23 cellular contexts compared by ENCODE assay signal in the genomic region with DNA sequence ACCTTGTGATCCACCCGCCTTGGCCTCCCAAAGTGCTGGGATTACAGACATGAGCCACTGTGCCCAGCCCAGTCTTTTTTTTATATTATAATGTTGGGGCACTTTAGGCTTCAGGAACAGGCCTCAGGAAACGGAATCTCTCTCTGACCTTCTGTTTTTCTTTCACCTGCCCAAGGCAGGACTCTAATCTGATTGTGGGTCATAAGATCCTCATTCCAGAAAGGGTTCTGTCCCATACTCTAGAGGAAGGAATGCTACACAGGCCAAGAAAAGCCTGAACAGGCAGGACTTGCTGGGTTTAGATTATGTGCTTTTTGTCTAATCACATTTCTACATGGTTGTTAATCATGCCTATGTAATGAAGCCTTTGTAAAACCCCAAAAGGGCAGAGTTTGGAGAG. TPM values are rescaled to one million over a fixed set of nuclear protein-coding genes. Genes with fewer than 3 reads are reported as not detected.
DNase-seq lines count a peak whose midpoint lies in the region; ATAC-seq and TF ChIP-seq lines count a peak whose summit lies in the region.
"Had no signal": no experiment of that assay in that cellular context is flagged by ENCODE, and none has a peak within 500 bp of the region (broad histone marks: within the 10 kb centered on the region; RNA-seq: fewer than 3 reads in every experiment).

No MANE protein-coding gene starts in this region.

- H3K27me3 ChIP-seq in Karpas-422 (ENCODE audit: low read length) (no peaks in the 10 kb centered on the region), trophoblast cell (ENCODE audit: insufficient read depth, low read length) (no peaks in the 10 kb centered on the region)
- H3K27me3 ChIP-seq: BE2C, BLaER1 had no signal

- no peak overlapping the region for H3K18ac ChIP-seq in trophoblast cell (ENCODE audit: low read length)

- no peaks in the 10 kb centered on the region for H3K27me3 Mint-ChIP-seq in mesothelial cell of epicardium (ENCODE audit: low read depth)
- H3K27me3 Mint-ChIP-seq: CD4-positive, alpha-beta memory T cell had no signal

- no peak overlapping the region for H4K91ac ChIP-seq in trophoblast cell (ENCODE audit: low read depth, low read length)

- H3K27ac ChIP-seq in Karpas-422 (ENCODE audit: low read length) (no peak overlapping the region), trophoblast cell (ENCODE audit: low read depth, low read length) (no peak overlapping the region)
- H3K27ac ChIP-seq: BLaER1 had no signal

- H2BK120ac ChIP-seq in trophoblast cell (ENCODE audit: insufficient read depth, low read length, poor library complexity), result no peak overlapping the region

- H3K36me3 ChIP-seq in Karpas-422 (ENCODE audit: insufficient read depth, low read length), result no peaks in the 10 kb centered on the region
- no peaks in the 10 kb centered on the region for H3K36me3 ChIP-seq in trophoblast cell (ENCODE audit: control insufficient read depth in 1 of 2, insufficient read depth in 2 of 2, low read length in 2 of 2)
- H3K36me3 ChIP-seq: BE2C, BLaER1 had no signal

- no peaks in the 10 kb centered on the region for H3K9me3 Mint-ChIP-seq in mesothelial cell of epicardium
- H3K9me3 Mint-ChIP-seq: CD4-positive, alpha-beta memory T cell; CD4-positive, CD25-positive, alpha-beta regulatory T cell; CD8-positive, alpha-beta memory T cell had no signal

- H3K23ac ChIP-seq in trophoblast cell (ENCODE audit: low read length), result no peak overlapping the region

- no peaks in the 10 kb centered on the region for H4K20me1 ChIP-seq in Karpas-422 (ENCODE audit: insufficient read depth, low read depth, low read length)
- H4K20me1 ChIP-seq: BLaER1 had no signal

- H3K4me1 Mint-ChIP-seq in mesothelial cell of epicardium, result no peaks in the 10 kb centered on the region
- H3K4me1 Mint-ChIP-seq: CD14-positive monocyte; CD4-positive, alpha-beta memory T cell; CD4-positive, CD25-positive, alpha-beta regulatory T cell; CD8-positive, alpha-beta memory T cell had no signal

- H2BK5ac ChIP-seq in trophoblast cell (ENCODE audit: low read depth, low read length, poor library complexity), result no peak overlapping the region

- H3K9me2 ChIP-seq in Karpas-422 (replicated peaks; ENCODE audit: insufficient read depth, low read length), result no peaks in the 10 kb centered on the region

- no peaks in the 10 kb centered on the region for H3K36me3 Mint-ChIP-seq in mesothelial cell of epicardium
- H3K36me3 Mint-ChIP-seq: CD14-positive monocyte; CD4-positive, alpha-beta memory T cell; CD4-positive, CD25-positive, alpha-beta regulatory T cell; CD8-positive, alpha-beta memory T cell had no signal

- H4K12ac ChIP-seq in trophoblast cell (ENCODE audit: low read depth, low read length), result no peak overlapping the region

- H3K4me3 ChIP-seq in Karpas-422 (ENCODE audit: low read length), result no peak overlapping the region
- H3K4me3 ChIP-seq in trophoblast cell (ENCODE audit: low read depth, low read length), result no peak overlapping the region
- H3K4me3 ChIP-seq: BLaER1 had no signal

- H3K4ac ChIP-seq in trophoblast cell (ENCODE audit: low read depth, low read length), result no peak overlapping the region

- H3K4me2 ChIP-seq in Karpas-422 (ENCODE audit: low read depth, low read length, poor library complexity, severe bottlenecking) (no peak overlapping the region), trophoblast cell (ENCODE audit: low read length) (no peak overlapping the region)
- H3K4me2 ChIP-seq: BLaER1 had no signal

- H2AK5ac ChIP-seq in trophoblast cell (ENCODE audit: low read length), result no peak overlapping the region

- H3K79me2 ChIP-seq in Karpas-422 (ENCODE audit: low read length), result no peaks in the 10 kb centered on the region
- H3K79me2 ChIP-seq in trophoblast cell (ENCODE audit: control insufficient read depth, insufficient read depth, low read length, poor library complexity), result no peaks in the 10 kb centered on the region

- H3K9me3 ChIP-seq in Karpas-422 (ENCODE audit: low read length) (no peaks in the 10 kb centered on the region), trophoblast cell (ENCODE audit: insufficient read depth, low read depth, low read length) (no peaks in the 10 kb centered on the region)
- H3K9me3 ChIP-seq: BE2C, BLaER1 had no signal

- no peak for ATAC-seq in HG03039 (IDR thresholded peaks at IDR 0.05; ENCODE audit: unreplicated experiment)

- H3K9ac ChIP-seq in Karpas-422 (ENCODE audit: low read length) (no peak overlapping the region), trophoblast cell (ENCODE audit: low read length) (peak overlapping the region; percentile 26)
- H3K9ac ChIP-seq: BLaER1 had no signal

- no peak overlapping the region for H3K14ac ChIP-seq in trophoblast cell (ENCODE audit: low read length)

- H4K8ac ChIP-seq in trophoblast cell (ENCODE audit: low read depth, low read length), result no peak overlapping the region

- no CpG with 5 or more reads among the region's 2 CpGs for WGBS in trophoblast cell (ENCODE audit: extremely low coverage, insufficient coverage, insufficient read length)

- no peak overlapping the region for H2BK12ac ChIP-seq in trophoblast cell (ENCODE audit: low read length)

- no peak overlapping the region for H2AFZ ChIP-seq in Karpas-422 (ENCODE audit: low read length)
- H2AFZ ChIP-seq in trophoblast cell (ENCODE audit: insufficient read depth, low read length, poor library complexity), result no peak overlapping the region

- H3K4me1 ChIP-seq in Karpas-422 (ENCODE audit: low read length) (peaks cover 19% of the 10 kb centered on the region), trophoblast cell (ENCODE audit: control insufficient read depth in 1 of 2, insufficient read depth in 2 of 2, low read length in 2 of 2) (peaks cover 2 to 9% of the 10 kb centered on the region in 2 experiments)
- H3K4me1 ChIP-seq: BE2C, BLaER1 had no signal

- no peak overlapping the region for H3K27ac Mint-ChIP-seq in mesothelial cell of epicardium
- H3K27ac Mint-ChIP-seq: CD14-positive monocyte; CD4-positive, CD25-positive, alpha-beta regulatory T cell had no signal

- no peak overlapping the region for H3K4me3 Mint-ChIP-seq in mesothelial cell of epicardium
- H3K4me3 Mint-ChIP-seq: CD14-positive monocyte; CD4-positive, alpha-beta memory T cell; CD4-positive, CD25-positive, alpha-beta regulatory T cell; CD8-positive, alpha-beta memory T cell had no signal

- DNase-seq in ELF-1 (ENCODE audit: low read depth, low spot score) (peak; percentile 8), Karpas-422 (peak; percentile 26), trophoblast cell (peak; percentile 41 to 84), mesothelial cell of epicardium (ENCODE audit: low spot score in 2 of 2, unreplicated experiment in 2 of 2) (no peak)
- DNase-seq in stimulated activated CD4-positive, alpha-beta T cell treated with anti-CD3 and anti-CD28 coated beads, Interleukin-2, amount 100 ng/mL, for 48 hours, result no peak
- DNase-seq: 8988T; ACHN; BE2C; C1 segment of cervical spinal cord; CD4-positive, alpha-beta memory T cell; CD4-positive, CD25-positive, alpha-beta regulatory T cell; CD8-positive, alpha-beta memory T cell; COR-L47; DMS 273 treated with DMSO at 0.1 percent for 48 hours; DMS153; DMS53; DND-41; EL; GF-D8 had no signal

- TF ChIP-seq CTCF in mesothelial cell of epicardium (IDR thresholded peaks at IDR 0.05; ENCODE audit: unreplicated experiment), result no peak

- peaks cover 2% of the 10 kb centered on the region for H3K79me1 ChIP-seq in trophoblast cell (ENCODE audit: low read length)

RNA-seq across cellular contexts. Expression of gene CCL28, which starts 1.8 kb away (rescaled TPM):
- 18.8 and 42.3 TPM in 2 replicates for total RNA-seq in Karpas-422 (2014; rRNA removed; shearing (Covaris generic); ENCODE audit: low replicate concordance)
- polyA plus RNA-seq in trophoblast cell (2013), result 0.19 and 0.42 TPM in 2 replicates
- not detected in 3 replicates for total RNA-seq in mesothelial cell of epicardium
- total RNA-seq: Daoy had no signal

Comparison
In these comparisons a context has a peak if more than half of its experiments do, and no peak if none do; other contexts are left out.
1. DNase-seq: peak in ELF-1 (single experiment), Karpas-422 (single experiment) and trophoblast cell (2 of 2); none in mesothelial cell of epicardium (0 of 2) and stimulated activated CD4-positive, alpha-beta T cell treated with anti-CD3 and anti-CD28 coated beads, Interleukin-2, amount 100 ng/mL, for 48 hours (0 of 2).
2. RNA of gene CCL28, which starts 1.8 kb away (total RNA-seq): 18.8 to 42.3 TPM in Karpas-422; not detected in mesothelial cell of epicardium; every median in the first group is over 10 times any median in the second.